In genomic region chr3:147383617-147384016, GRCh38 we compare ENCODE assay signal across 14 cellular contexts. TPM values are rescaled to one million over a fixed set of nuclear protein-coding genes. Genes with fewer than 3 reads are reported as not detected.
DNase-seq lines count a peak whose midpoint lies in the region; ATAC-seq, FAIRE-seq and TF ChIP-seq lines count a peak whose summit lies in the region.
"Had no signal": no experiment of that assay in that cellular context is flagged by ENCODE, and none has a peak within 500 bp of the region (broad histone marks: within the 10 kb centered on the region; RNA-seq: fewer than 3 reads in every experiment).

No MANE protein-coding gene starts in this region.

- no peak for TF ChIP-seq POLR2A in GM12878 (IDR thresholded peaks at IDR 0.05; ENCODE audit: low read depth, low read length)

- H2AFZ ChIP-seq in GM12878 (ENCODE audit: control insufficient read depth, low read depth, low read length) (no peak overlapping the region), neural progenitor cell (replicated peaks) (no peak overlapping the region)

- no peak for FAIRE-seq in GM12878 (lab: Jason Lieb, UNC)

- peak overlapping the region; percentile 75 for H3K4me3 Mint-ChIP-seq in neural progenitor cell
- H3K4me3 Mint-ChIP-seq: activated naive CD4-positive, alpha-beta T cell treated with anti-CD3 and anti-CD28 coated beads, Interleukin-2, amount 10 ng/mL, durations not matched to agents 7 days and 5 days; IgD-negative memory B cell had no signal

- no peak overlapping the region for H3K27ac ChIP-seq in GM12878 (ENCODE audit: control insufficient read depth, insufficient read depth)
- H3K27ac ChIP-seq in neural progenitor cell = no peak overlapping the region
- H3K27ac ChIP-seq: tibial nerve had no signal

- no peaks in the 10 kb centered on the region for H4K20me1 ChIP-seq in GM12878 (ENCODE audit: control insufficient read depth, insufficient read depth)
- peaks cover 59% of the 10 kb centered on the region for H4K20me1 ChIP-seq in neural progenitor cell (ENCODE audit: low read depth)

- peaks cover 3% of the 10 kb centered on the region for H3K9me3 Mint-ChIP-seq in neural progenitor cell
- H3K9me3 Mint-ChIP-seq: activated naive CD4-positive, alpha-beta T cell treated with anti-CD3 and anti-CD28 coated beads, Interleukin-2, amount 10 ng/mL, durations not matched to agents 7 days and 5 days had no signal

- in situ Hi-C loops in GM12878 (cut with MboI) = no loop called here

- H3F3A ChIP-seq in neural progenitor cell (ENCODE audit: low read depth) = peaks cover 54% of the 10 kb centered on the region

- H3K36me3 Mint-ChIP-seq in neural progenitor cell = peaks cover 21% of the 10 kb centered on the region

- POLR2A ChIA-PET in GM12878 (lab: Charles Lee) = no interaction called here

- BruUV-seq in GM12878 (replicated peaks; lab: Mats Ljungman, UMichigan) = no TSS peak

- peaks cover 96% of the 10 kb centered on the region for H3K4me1 Mint-ChIP-seq in neural progenitor cell
- H3K4me1 Mint-ChIP-seq: activated naive CD4-positive, alpha-beta T cell treated with anti-CD3 and anti-CD28 coated beads, Interleukin-2, amount 10 ng/mL, durations not matched to agents 7 days and 5 days; IgD-negative memory B cell had no signal

- SMC1A ChIA-PET in GM12878 (lab: Charles Lee; ENCODE audit: uncharacterized antibody, unreplicated experiment) = interaction anchor here (0.7 to 3.6 kb wide), 5 partner anchors 14 to 694 kb away, joined by 3 to 25 read pairs (median 4); no protein-coding TSS in a partner anchor

- TF ChIP-seq RAD21 in GM12878 (IDR thresholded peaks at IDR 0.05; ENCODE audit: insufficient read depth, low read depth, low read length) = peak; percentile 57

- DNase-seq in GM12864 (ENCODE audit: low read depth) = no peak
- DNase-seq in LNCaP clone FGC (ENCODE audit: low read depth) = no peak
- no peak for DNase-seq in GM12878 (ENCODE audit: low read depth, low spot score)
- peak; percentile 68 for DNase-seq in neural progenitor cell (ENCODE audit: low spot score)
- no peak for DNase-seq in T-helper 9 cell
- DNase-seq: activated naive CD4-positive, alpha-beta T cell treated with anti-CD3 and anti-CD28 coated beads, Interleukin-2, amount 10 ng/mL, durations not matched to agents 7 days and 5 days; midbrain; NCI-H2171 treated with DMSO at 0.1 percent for 48 hours; retina had no signal

- H3K36me3 ChIP-seq in GM12878 (ENCODE audit: control insufficient read depth in 2 of 2, insufficient read depth in 2 of 2, low read length in 1 of 2) (no peaks in the 10 kb centered on the region), neural progenitor cell (no peaks in the 10 kb centered on the region)
- H3K36me3 ChIP-seq: tibial nerve had no signal

- ATAC-seq in GM12878 (peak; percentile 73), HG03354 (IDR thresholded peaks at IDR 0.05; ENCODE audit: poor library complexity, severe bottlenecking, unreplicated experiment) (no peak), HG03469 (IDR thresholded peaks at IDR 0.05; ENCODE audit: unreplicated experiment) (no peak)

- CTCF ChIA-PET in GM12878 (lab: Yijun Ruan, JAX) = interaction anchor here (1.0 to 4.7 kb wide), 17 partner anchors 16 to 1567 kb away, joined by 3 to 47 read pairs (median 3); no protein-coding TSS in a partner anchor

- H3K9ac ChIP-seq in GM12878 (ENCODE audit: control insufficient read depth, insufficient read depth, low read length) (no peak overlapping the region), neural progenitor cell (no peak overlapping the region)

- H3K79me2 ChIP-seq in GM12878 (ENCODE audit: control insufficient read depth, insufficient read depth, low read length) = no peaks in the 10 kb centered on the region
- H3K79me2 ChIP-seq in neural progenitor cell (ENCODE audit: low read depth) = no peaks in the 10 kb centered on the region

- peak overlapping the region; percentile 95 for H3K27ac Mint-ChIP-seq in neural progenitor cell
- H3K27ac Mint-ChIP-seq: activated naive CD4-positive, alpha-beta T cell treated with anti-CD3 and anti-CD28 coated beads, Interleukin-2, amount 10 ng/mL, durations not matched to agents 7 days and 5 days; IgD-negative memory B cell had no signal

- no peaks in the 10 kb centered on the region for H3K4me1 ChIP-seq in GM12878 (ENCODE audit: control insufficient read depth, insufficient read depth, low read length)
- peaks cover 45% of the 10 kb centered on the region for H3K4me1 ChIP-seq in neural progenitor cell
- H3K4me1 ChIP-seq: tibial nerve had no signal

- H3K4me2 ChIP-seq in GM12878 (ENCODE audit: control insufficient read depth, insufficient read depth) (no peak overlapping the region), neural progenitor cell (no peak overlapping the region)

- no peak for TF ChIP-seq EP300 in GM12878 (IDR thresholded peaks at IDR 0.05; ENCODE audit: borderline replicate concordance in 1 of 2, control insufficient read depth in 1 of 2, low read depth in 2 of 2, low read length in 2 of 2)

- H3K4me3 ChIP-seq in GM12864 (ENCODE audit: low read depth, low read length) = no peak overlapping the region
- no peak overlapping the region for H3K4me3 ChIP-seq in LNCaP clone FGC (ENCODE audit: low read depth, low read length)
- H3K4me3 ChIP-seq in GM12878 = no peak overlapping the region
- H3K4me3 ChIP-seq in neural progenitor cell = no peak overlapping the region
- H3K4me3 ChIP-seq: tibial nerve had no signal

- intact Hi-C loops in GM12878 (cut with micrococcal nuclease; ENCODE audit: unreplicated experiment) = loop anchor here (5.0 to 10.0 kb wide), 2 partner anchors 231 to 694 kb away; no protein-coding TSS in a partner anchor

- H3K27me3 ChIP-seq in GM12878 (replicated peaks in 1 of 2; ENCODE audit: control insufficient read depth in 2 of 2, insufficient read depth in 2 of 2, low read length in 1 of 2) = peaks cover 1 to 6% of the 10 kb centered on the region in 2 experiments; a peak in 3 of 4 replicates
- peaks cover 100% of the 10 kb centered on the region for H3K27me3 ChIP-seq in neural progenitor cell

- RAD21 ChIA-PET in GM12878 (lab: Charles Lee; ENCODE audit: unreplicated experiment) = interaction anchor here (0.8 to 2.2 kb wide), 5 partner anchors 91 to 694 kb away, joined by 3 to 20 read pairs (median 4); no protein-coding TSS in a partner anchor

- TF ChIP-seq CTCF in GM12864 (IDR thresholded peaks at IDR 0.05; ENCODE audit: low read depth, low read length, missing control alignments) (peak; percentile 9), LNCaP clone FGC (IDR thresholded peaks at IDR 0.05; ENCODE audit: control insufficient read depth, extremely low read depth, insufficient read depth) (peak; percentile 55), GM12878 (IDR thresholded peaks at IDR 0.05 in 2 of 3, conservative IDR thresholded peaks at IDR 0.05 in 1 of 3; ENCODE audit: control insufficient read depth in 2 of 3, extremely low read depth in 1 of 3, insufficient read depth in 1 of 3, low read depth in 3 of 3, low read length in 3 of 3) (peak; percentile 22 to 33 (median 31); a peak in 4 of 6 replicates), neural progenitor cell (IDR thresholded peaks at IDR 0.05) (peak; percentile 66)

- WGBS in GM12878 (ENCODE audit: insufficient coverage, insufficient replicate concordance, low lambda C conversion rate, missing lambda C conversion rate) = 0% methylated on average over 6 of the region's 6 CpGs

- no peaks in the 10 kb centered on the region; the same call in 2 of the 3 replicates for H3K9me3 ChIP-seq in GM12878 (replicated peaks; ENCODE audit: control insufficient read depth, insufficient read depth, low read length)
- no peaks in the 10 kb centered on the region for H3K9me3 ChIP-seq in neural progenitor cell (ENCODE audit: low read depth)

- H3K27me3 Mint-ChIP-seq in neural progenitor cell (ENCODE audit: insufficient read depth, low read depth) = peaks cover 3% of the 10 kb centered on the region

TF ChIP-seq in GM12878, 131 proteins besides CTCF, POLR2A, EP300 and RAD21:
- TF ChIP-seq SMC3 (IDR thresholded peaks at IDR 0.05; ENCODE audit: borderline replicate concordance, low read length) (peak; percentile 13; the same call in 1 of the 2 replicates), SP1 (IDR thresholded peaks at IDR 0.05; ENCODE audit: low read depth, low read length) (no peak)

RNA-seq across cellular contexts. Expression of gene ZIC4, which starts 22.7 kb away (rescaled TPM):
- total RNA-seq in GM12878 (2013; cell fraction: nucleolus; rRNA removed) = not detected in 2 replicates
- total RNA-seq in GM12878 (2014; rRNA removed) (not detected in 2 replicates), GM12878 (2014; rRNA removed; fragmentation: Illumina TruSeq; extraction: Trizol) (not detected in 2 replicates), GM12878 (2021) (not detected in 2 replicates), neural progenitor cell (ENCODE audit: low replicate concordance) (0.25 and 0.64 TPM in 2 replicates)
- not detected for polyA plus RNA-seq in GM12878 (2011; ENCODE audit: low read depth)
- polyA plus RNA-seq in GM12878 (2011; rRNA removed) (not detected in 2 replicates), GM12878 (2014; fragmentation: Illumina TruSeq; extraction: Trizol) (not detected in 2 replicates), GM12878 (2014; fragmentation: Nextera tagmentation; extraction: Ambion mirVana) (not detected), GM12878 (2014; rRNA removed) (not detected in 2 replicates), GM12878 (2016; fragmentation: Nextera tagmentation; extraction: Ambion mirVana) (not detected)
- polyA plus RNA-seq in GM12878 (2011; cell fraction: cytosol; rRNA removed) = not detected in 2 replicates
- not detected in 2 replicates for polyA plus RNA-seq in GM12878 (2011; cell fraction: nucleus; rRNA removed)
- not detected in 2 replicates for polyA plus RNA-seq in GM12878 (2012)
- polyA minus RNA-seq in GM12878 (2011; rRNA and poly(A)+ RNA removed) = not detected in 2 replicates
- polyA minus RNA-seq in GM12878 (2011; cell fraction: cytosol; rRNA and poly(A)+ RNA removed) = not detected in 2 replicates
- not detected in 2 replicates for polyA minus RNA-seq in GM12878 (2011; cell fraction: nucleus; rRNA and poly(A)+ RNA removed)
- total RNA-seq: dermis microvascular lymphatic vessel endothelial cell had no signal
- polyA plus RNA-seq: IgD-negative memory B cell had no signal

RNA-seq across cellular contexts. Expression of gene ZIC1, which starts 25.5 kb away (rescaled TPM):
- not detected in 2 replicates for total RNA-seq in GM12878 (2013; cell fraction: nucleolus; rRNA removed)
- not detected in 2 replicates for total RNA-seq in GM12878 (2014; rRNA removed)
- not detected in 2 replicates for total RNA-seq in GM12878 (2014; rRNA removed; fragmentation: Illumina TruSeq; extraction: Trizol)
- not detected in 2 replicates for total RNA-seq in GM12878 (2021)
- not detected for polyA plus RNA-seq in GM12878 (2011; ENCODE audit: low read depth)
- not detected in 2 replicates for polyA plus RNA-seq in GM12878 (2011; rRNA removed)
- polyA plus RNA-seq in GM12878 (2011; cell fraction: cytosol; rRNA removed) = not detected in 2 replicates
- not detected in 2 replicates for polyA plus RNA-seq in GM12878 (2011; cell fraction: nucleus; rRNA removed)
- 0.03 TPM in 1 of 2 replicates, not detected in the other for polyA plus RNA-seq in GM12878 (2012)
- not detected in 2 replicates for polyA plus RNA-seq in GM12878 (2014; fragmentation: Illumina TruSeq; extraction: Trizol)
- polyA plus RNA-seq in GM12878 (2014; fragmentation: Nextera tagmentation; extraction: Ambion mirVana) = not detected
- not detected in 2 replicates for polyA plus RNA-seq in GM12878 (2014; rRNA removed)
- not detected for polyA plus RNA-seq in GM12878 (2016; fragmentation: Nextera tagmentation; extraction: Ambion mirVana)
- not detected in 2 replicates for polyA minus RNA-seq in GM12878 (2011; rRNA and poly(A)+ RNA removed)
- polyA minus RNA-seq in GM12878 (2011; cell fraction: cytosol; rRNA and poly(A)+ RNA removed) = not detected in 2 replicates
- not detected in 2 replicates for polyA minus RNA-seq in GM12878 (2011; cell fraction: nucleus; rRNA and poly(A)+ RNA removed)
- 0.56 and 0.84 TPM in 2 replicates for total RNA-seq in neural progenitor cell (ENCODE audit: low replicate concordance)
- total RNA-seq: dermis microvascular lymphatic vessel endothelial cell, tibial nerve had no signal
- polyA plus RNA-seq: IgD-negative memory B cell had no signal

Comparison
In these comparisons a context has a peak if more than half of its experiments do, and no peak if none do; other contexts are left out.
1. CTCF ChIP-seq: peak in every context shown above with its lines; median percentile 66 in neural progenitor cell; 55 in LNCaP clone FGC; 31 in GM12878; 9 in GM12864.